In genomic region chr18:35487558-35487957, GRCh38 we compare ENCODE assay signal across 1 cellular context.
TF ChIP-seq lines count a peak whose summit lies in the region.

No MANE protein-coding gene starts in this region.

TF ChIP-seq in HepG2, 621 proteins besides CTCF, POLR2A, EP300 and RAD21:
- TF ChIP-seq POGZ (CRISPR knock-in tag; IDR thresholded peaks at IDR 0.05) = peak; percentile 35; the same call in 1 of the 2 replicates
- 0 out of 2 replicates have a peak, but pooled peaks have one; percentile 10 for TF ChIP-seq ARID5B (CRISPR knock-in tag; IDR thresholded peaks at IDR 0.05)
- TF ChIP-seq HNF4A (CRISPR knock-in tag; IDR thresholded peaks at IDR 0.05) = peak; percentile 50
